In genomic region chr16:89958068-89958467, GRCh38 we compare ENCODE assay signal across 1 cellular context.
TF ChIP-seq lines count a peak whose summit lies in the region.

No MANE protein-coding gene starts in this region.

TF ChIP-seq in K562, 482 proteins besides CTCF, POLR2A, EP300 and RAD21 (continued from another document):
- no peak for TF ChIP-seq ZNF696 (CRISPR knock-in tag; conservative IDR thresholded peaks at IDR 0.05)
- peak; percentile 28; the same call in 1 of the 2 replicates for TF ChIP-seq CEBPZ (IDR thresholded peaks at IDR 0.05; ENCODE audit: borderline replicate concordance, low read depth, low read length)
- TF ChIP-seq PKNOX1 (IDR thresholded peaks at IDR 0.05): peak; percentile 81
- TF ChIP-seq USF2 (CRISPR knock-in tag; IDR thresholded peaks at IDR 0.05): peak; percentile 86
- peak; percentile 66 for TF ChIP-seq ASH1L (IDR thresholded peaks at IDR 0.05; ENCODE audit: borderline replicate concordance, low read depth, partially characterized antibody)
- TF ChIP-seq ZBTB8A (IDR thresholded peaks at IDR 0.05; ENCODE audit: partially characterized antibody): no peak
- TF ChIP-seq FOS (IDR thresholded peaks at IDR 0.05; ENCODE audit: extremely low read depth, insufficient read length): peak; percentile 64
- peak; percentile 50 for TF ChIP-seq NEUROD1 (IDR thresholded peaks at IDR 0.05; ENCODE audit: borderline replicate concordance, low read depth, low read length, partially characterized antibody)
- TF ChIP-seq USF1 (CRISPR knock-in tag; IDR thresholded peaks at IDR 0.05): peak; percentile 91
- TF ChIP-seq MBD2 (IDR thresholded peaks at IDR 0.05; ENCODE audit: borderline replicate concordance, low read depth): peak; percentile 30; the same call in 1 of the 2 replicates
